ENCODE assay signal across 8 cellular contexts in the genomic region with DNA sequence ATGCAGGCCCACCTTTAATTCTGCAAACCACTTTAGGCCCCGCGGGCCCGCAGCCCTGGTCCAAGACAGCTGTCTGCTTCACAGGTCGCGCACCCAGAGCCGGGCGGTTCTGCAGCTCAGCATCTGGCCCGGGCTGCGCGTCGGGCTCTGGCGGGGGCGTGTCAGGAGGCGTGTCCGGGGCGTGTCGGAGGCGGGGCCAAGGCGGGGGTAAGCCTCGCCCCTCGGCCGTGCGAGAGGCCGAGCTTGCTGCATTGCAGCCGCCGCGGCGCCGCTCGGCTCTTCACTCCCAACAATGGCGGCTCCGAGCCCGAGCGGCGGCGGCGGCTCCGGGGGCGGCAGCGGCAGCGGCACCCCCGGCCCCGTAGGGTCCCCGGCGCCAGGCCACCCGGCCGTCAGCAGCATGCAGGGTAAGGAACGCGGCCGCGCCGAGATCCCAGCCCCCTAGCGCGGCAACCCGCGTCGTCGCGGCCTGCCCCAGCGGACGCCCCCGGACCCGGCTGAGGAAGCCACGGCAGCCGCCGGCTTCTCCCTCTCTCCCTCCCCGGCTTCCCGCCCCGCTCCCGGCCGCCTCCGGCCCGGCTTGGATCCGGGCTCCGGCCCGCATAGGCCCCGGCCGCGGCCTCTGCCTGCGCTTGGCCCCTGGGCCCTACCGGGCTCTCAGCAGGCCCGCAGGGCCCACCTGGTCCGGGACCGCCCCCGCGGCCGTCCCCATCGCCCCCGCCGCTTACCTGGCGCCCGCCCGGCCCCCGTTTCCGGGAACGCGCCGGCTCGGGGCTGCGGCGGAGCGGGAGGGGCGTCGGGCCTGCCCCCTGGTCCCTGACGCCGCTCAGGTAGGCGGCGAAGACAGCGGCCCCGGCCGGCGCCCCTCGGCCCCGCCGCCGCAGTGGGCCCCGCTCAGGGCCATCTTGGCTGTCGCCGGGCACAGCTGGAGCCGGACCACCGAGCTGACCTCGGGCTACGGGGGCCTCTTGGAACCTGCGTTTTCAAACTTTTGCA. TPM values are rescaled to one million over a fixed set of nuclear protein-coding genes. Genes with fewer than 3 reads are reported as not detected.
DNase-seq lines count a peak whose midpoint lies in the region; ATAC-seq, FAIRE-seq and TF ChIP-seq lines count a peak whose summit lies in the region.

A gene (plus strand): TSS at position 283 of the 996 bp plus-strand sequence. CDS start 10 bp downstream, at position 293.

- FAIRE-seq in GM12892 (lab: Jason Lieb, UNC) = peak; percentile 99
- peak; percentile 59 for FAIRE-seq in urothelium cell line (lab: Jason Lieb, UNC)

- H3K9me3 ChIP-seq in T-helper 17 cell (ENCODE audit: control insufficient read depth, low read length, poor library complexity, severe bottlenecking) = no peaks in the 10 kb centered on the region
- H3K9me3 ChIP-seq in right atrium auricular region = no peaks in the 10 kb centered on the region

- peak within 1 kb of the TSS; percentile 90 for H3K4me3 ChIP-seq in right atrium auricular region

- H3K27me3 Mint-ChIP-seq in T-helper 17 cell = no peaks in the 10 kb centered on the region

- peak; percentile 91 for TF ChIP-seq POLR2A in GM12892 (IDR thresholded peaks at IDR 0.05; ENCODE audit: low read depth, low read length)

- H3K27ac Mint-ChIP-seq in T-helper 17 cell = peak within 1 kb of the TSS; percentile 67

- no peaks in the 10 kb centered on the region for H3K27me3 ChIP-seq in right atrium auricular region

- H3K4me1 ChIP-seq in right atrium auricular region = peaks cover 0 to 16% of the 10 kb centered on the region in 2 donors

- peak within 1 kb of the TSS; percentile 78 for H3K4me3 Mint-ChIP-seq in T-helper 17 cell

- DNase-seq in GM12892 (ENCODE audit: insufficient read length) (peak; percentile 87), NCI-H1105 (lab: John Stamatoyannopoulos, UW) (peak; percentile 84), T-helper 17 cell (peak; percentile 91 to 99 (median 92)), amygdala (lab: John Stamatoyannopoulos, UW) (peak in 55 of 56 donors; percentile 34 to 94 (median 85)), right atrium auricular region (ENCODE audit: low spot score) (peak; percentile 88), pulmonary artery endothelial cell (ENCODE audit: low read depth, low spot score) (peak; percentile 56), urothelium cell line (ENCODE audit: low spot score) (peak; percentile 91)

- peak within 1 kb of the TSS; percentile 77 to 85 for H3K27ac ChIP-seq in right atrium auricular region

- peaks cover 23% of the 10 kb centered on the region for H3K4me1 Mint-ChIP-seq in T-helper 17 cell

- no peaks in the 10 kb centered on the region for H3K36me3 Mint-ChIP-seq in T-helper 17 cell (ENCODE audit: low read depth)

- ATAC-seq in HG02623 (IDR thresholded peaks at IDR 0.05; ENCODE audit: unreplicated experiment) (peak; percentile 83), T-helper 17 cell (peak; percentile 97)

- no peaks in the 10 kb centered on the region for H3K36me3 ChIP-seq in right atrium auricular region

- no peak for TF ChIP-seq CTCF in right atrium auricular region (IDR thresholded peaks at IDR 0.05)

RNA-seq across cellular contexts. Expression of the gene that starts here (rescaled TPM):
- 16.1 TPM for polyA plus RNA-seq in GM12892 (2012; ENCODE audit: missing spikeins)
- 10 to 100 TPM; 23.6 to 27.0 TPM for total RNA-seq in T-helper 17 cell
- total RNA-seq in right atrium auricular region = 10 to 100 TPM; 19.8 to 25.2 TPM
- total RNA-seq in pulmonary artery endothelial cell = 21.6 and 23.9 TPM in 2 replicates

Comparison
In these comparisons a context has a peak if more than half of its experiments do, and no peak if none do; other contexts are left out.
1. Peak in every context shown above with its lines: DNase-seq, ATAC-seq, H3K4me3 ChIP-seq and H3K27ac ChIP-seq.